In genomic region chr3:18968120-18968519, GRCh38 we compare ENCODE assay signal across 19 cellular contexts.
"Had no signal": no experiment of that assay in that cellular context is flagged by ENCODE, and none has a peak within 500 bp of the region (broad histone marks: within the 10 kb centered on the region; RNA-seq: fewer than 3 reads in every experiment).

No MANE protein-coding gene starts in this region.

- H3K4me1 Mint-ChIP-seq: activated CD4-positive, alpha-beta T cell treated with anti-CD3 and anti-CD28 coated beads for 36 hours; activated naive CD4-positive, alpha-beta T cell treated with anti-CD3 and anti-CD28 coated beads, Interleukin-2, amount 50 U/mL, for 24 hours had no signal

- ATAC-seq: activated CD4-positive, alpha-beta T cell treated with anti-CD3 and anti-CD28 coated beads for 36 hours; activated CD8-positive, alpha-beta T cell treated with anti-CD3 and anti-CD28 coated beads for 36 hours; activated T-cell treated with anti-CD3 and anti-CD28 coated beads, Interleukin-2, amount 50 U/mL, for 72 hours had no signal

- H3K27me3 ChIP-seq: breast epithelium had no signal

- H3K9me3 Mint-ChIP-seq: activated CD8-positive, alpha-beta T cell treated with anti-CD3 and anti-CD28 coated beads for 36 hours had no signal

- H3K36me3 ChIP-seq: breast epithelium, WERI-Rb-1 had no signal

- H3K36me3 Mint-ChIP-seq: activated naive CD4-positive, alpha-beta T cell treated with anti-CD3 and anti-CD28 coated beads, Interleukin-2, amount 50 U/mL, for 24 hours had no signal

- H3K27ac Mint-ChIP-seq: activated CD4-positive, alpha-beta T cell treated with anti-CD3 and anti-CD28 coated beads for 36 hours; activated CD8-positive, alpha-beta T cell treated with anti-CD3 and anti-CD28 coated beads for 36 hours; activated naive CD4-positive, alpha-beta T cell treated with anti-CD3 and anti-CD28 coated beads, Interleukin-2, amount 50 U/mL, for 24 hours; activated T-cell treated with anti-CD3 and anti-CD28 coated beads, Interleukin-2, amount 50 U/mL, for 72 hours; activated T-helper 2 cell treated with anti-CD3 and anti-CD28 coated beads, Interferon-gamma antibody, Interleukin-2, Interleukin-4, amounts not matched to agents 10 μg/mL and 5 μg/mL and 100 μg/mL, durations not matched to agents 14 hours and 24 hours and 36 hours had no signal

- DNase-seq: activated CD4-positive, alpha-beta T cell treated with anti-CD3 and anti-CD28 coated beads for 36 hours; activated CD8-positive, alpha-beta memory T cell treated with anti-CD3 and anti-CD28 coated beads, Interleukin-2, amount 50 U/mL, for 4 hours; activated CD8-positive, alpha-beta T cell treated with anti-CD3 and anti-CD28 coated beads for 36 hours; activated T-cell treated with anti-CD3 and anti-CD28 coated beads, Interleukin-2, amount 50 U/mL, for 72 hours; aorta; central memory CD4-positive, alpha-beta T cell; MM.1S; NCI-H1105; NCI-H1436; NCI-H1694 treated with DMSO at 0.1 percent for 48 hours; NCI-H2029 treated with DMSO at 0.1 percent for 48 hours; NCI-H524; SIG-M5; SK-N-SH; T-helper 1 cell; WERI-Rb-1 had no signal

- H3K4me3 ChIP-seq: breast epithelium had no signal

- H3K27me3 Mint-ChIP-seq: activated CD4-positive, alpha-beta T cell treated with anti-CD3 and anti-CD28 coated beads for 36 hours; activated CD8-positive, alpha-beta T cell treated with anti-CD3 and anti-CD28 coated beads for 36 hours; activated naive CD4-positive, alpha-beta T cell treated with anti-CD3 and anti-CD28 coated beads, Interleukin-2, amount 50 U/mL, for 24 hours had no signal

- H3K4me3 Mint-ChIP-seq: activated CD4-positive, alpha-beta T cell treated with anti-CD3 and anti-CD28 coated beads for 36 hours; activated CD8-positive, alpha-beta T cell treated with anti-CD3 and anti-CD28 coated beads for 36 hours; activated naive CD4-positive, alpha-beta T cell treated with anti-CD3 and anti-CD28 coated beads, Interleukin-2, amount 50 U/mL, for 24 hours; activated T-cell treated with anti-CD3 and anti-CD28 coated beads, Interleukin-2, amount 50 U/mL, for 72 hours had no signal
